ENCODE assay signal across 34 cellular contexts in the genomic region with DNA sequence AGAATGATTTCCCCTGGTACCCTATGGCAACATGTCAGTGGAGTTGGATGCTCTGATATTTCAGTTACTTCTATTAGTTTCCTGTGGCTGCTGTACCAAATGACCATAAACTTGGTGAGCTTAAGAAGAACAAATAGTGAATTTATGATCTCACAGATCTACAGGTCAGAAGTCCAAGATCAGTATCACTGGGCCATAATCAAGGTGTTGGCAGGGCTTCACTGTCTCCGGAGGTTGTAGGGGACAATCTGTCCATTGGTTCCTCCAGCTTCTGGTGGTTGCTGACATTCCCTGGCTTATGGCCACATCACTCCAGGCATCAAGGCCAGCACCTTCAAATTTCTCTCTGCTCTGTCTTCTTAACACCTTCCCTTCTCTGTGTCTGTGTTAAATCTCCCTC.
"Had no signal": no experiment of that assay in that cellular context is flagged by ENCODE, and none has a peak within 500 bp of the region (broad histone marks: within the 10 kb centered on the region; RNA-seq: fewer than 3 reads in every experiment).

No MANE protein-coding gene starts in this region.

- H3K27ac ChIP-seq: adrenal gland, ascending aorta, body of pancreas, brain microvascular endothelial cell, breast epithelium, cardiac muscle cell had no signal

- H3K4me3 ChIP-seq: adrenal gland, ascending aorta, body of pancreas, breast epithelium, cardiac muscle cell had no signal

- H3K36me3 ChIP-seq: adrenal gland, ascending aorta, brain microvascular endothelial cell, breast epithelium, cardiac muscle cell had no signal

- H3K4me1 ChIP-seq: adrenal gland, ascending aorta, body of pancreas, breast epithelium had no signal

- DNase-seq: activated effector memory CD4-positive, alpha-beta T cell treated with Interleukin-2 at 50 U/mL for 16 hours; activated gamma-delta T cell; activated gamma-delta T cell treated with Interleukin-2 at 50 U/mL for 16 hours; activated naive CD4-positive, alpha-beta T cell; activated naive CD4-positive, alpha-beta T cell treated with anti-CD3 and anti-CD28 coated beads for 36 hours; activated naive CD4-positive, alpha-beta T cell treated with anti-CD3 and anti-CD28 coated beads, Interleukin-2, amount 10 ng/mL, durations not matched to agents 7 days and 5 days; activated naive CD4-positive, alpha-beta T cell treated with anti-CD3 and anti-CD28 coated beads, Interleukin-2, amount 50 U/mL, for 16 hours; activated naive CD4-positive, alpha-beta T cell treated with Interleukin-2 at 50 U/mL for 16 hours; activated naive CD8-positive, alpha-beta T cell treated with anti-CD3 and anti-CD28 coated beads for 36 hours; activated naive CD8-positive, alpha-beta T cell treated with anti-CD3 and anti-CD28 coated beads, Interleukin-2, amount 10 ng/mL, durations not matched to agents 7 days and 5 days; activated naive CD8-positive, alpha-beta T cell treated with anti-CD3 and anti-CD28 coated beads, Interleukin-2, amount 50 U/mL, for 24 hours; activated T-cell treated with anti-CD3 and anti-CD28 coated beads for 4 hours; activated T-cell treated with anti-CD3 and anti-CD28 coated beads, Interleukin-2, amount 50 U/mL, for 1 hour; activated T-cell treated with anti-CD3 and anti-CD28 coated beads, Interleukin-2, amount 50 U/mL, for 24 hours; activated T-cell treated with anti-CD3 and anti-CD28 coated beads, Interleukin-2, amount 50 U/mL, for 4 hours; activated T-cell treated with anti-CD3 and anti-CD28 coated beads, Interleukin-2, amount 50 U/mL, for 48 hours; activated T-cell treated with anti-CD3 and anti-CD28 coated beads, Interleukin-2, amount 50 U/mL, for 72 hours; adrenal gland; amniotic stem cell; amygdala; anterior cingulate cortex; aorta; body of pancreas; brain microvascular endothelial cell; caudate nucleus; central memory CD4-positive, alpha-beta T cell; cerebellar nuclear complex had no signal

- H3K27me3 ChIP-seq: ascending aorta, body of pancreas, brain microvascular endothelial cell, breast epithelium, cardiac muscle cell had no signal

- FAIRE-seq: astrocyte, bronchial epithelial cell had no signal

- H3K9me3 ChIP-seq: adrenal gland, ascending aorta, body of pancreas, breast epithelium had no signal

- ATAC-seq: activated naive CD4-positive, alpha-beta T cell treated with anti-CD3 and anti-CD28 coated beads, Interleukin-2, amount 50 U/mL, for 72 hours; activated naive CD8-positive, alpha-beta T cell treated with anti-CD3 and anti-CD28 coated beads, Interleukin-2, amount 50 U/mL, for 24 hours; activated T-cell treated with anti-CD3 and anti-CD28 coated beads, Interleukin-2, amount 50 U/mL, for 4 hours; activated T-cell treated with anti-CD3 and anti-CD28 coated beads, Interleukin-2, amount 50 U/mL, for 72 hours; activated T-helper 17 cell treated with anti-CD3 and anti-CD28 coated beads, Interleukin-2, amount 50 U/mL, for 72 hours; body of pancreas had no signal
